In the genomic region with DNA sequence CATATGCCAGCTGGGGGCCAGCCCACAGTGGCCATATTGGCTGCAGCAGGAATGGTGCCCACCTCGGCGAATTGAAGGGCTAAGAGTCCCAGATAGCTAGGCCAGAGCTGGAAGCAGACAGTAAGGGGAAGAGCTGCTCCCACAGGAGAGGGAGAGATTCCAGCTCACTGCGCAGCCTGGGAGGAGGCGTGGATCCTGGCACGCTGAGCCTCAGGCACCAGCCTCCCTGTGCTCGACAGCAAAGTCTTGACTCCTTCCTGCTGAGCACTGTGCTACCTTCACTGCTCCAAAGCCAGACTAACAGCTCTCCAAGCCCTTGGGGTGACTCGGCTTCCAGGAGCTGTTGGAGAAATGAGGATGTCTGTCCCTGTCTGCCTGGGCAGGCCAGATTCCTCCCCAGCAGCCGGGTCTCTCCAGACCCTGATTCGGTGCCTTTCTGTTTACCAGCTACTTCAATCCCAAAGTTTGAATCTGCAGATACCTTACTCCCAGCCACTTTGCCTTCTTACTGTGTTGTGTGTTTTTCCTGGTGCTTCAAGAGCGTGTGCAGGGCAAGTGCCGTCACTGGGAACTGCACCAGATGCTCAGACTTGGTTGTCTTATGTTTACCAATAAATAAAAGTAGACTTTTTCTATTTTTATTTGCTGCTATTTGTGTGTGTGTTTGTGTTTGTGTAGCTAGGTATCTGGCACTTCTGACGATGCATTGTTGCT, we compare ENCODE assay signal across 18 cellular contexts. TPM values are rescaled to one million over a fixed set of nuclear protein-coding genes. Genes with fewer than 3 reads are reported as not detected.
"Had no signal": no experiment of that assay in that cellular context is flagged by ENCODE, and none has a peak within 500 bp of the region (broad histone marks: within the 10 kb centered on the region; RNA-seq: fewer than 3 reads in every experiment).

No MANE protein-coding gene starts in this region.

- DNase-seq: activated CD4-positive, alpha-beta T cell treated with anti-CD3 and anti-CD28 coated beads for 1 hour; activated CD4-positive, alpha-beta T cell treated with anti-CD3 and anti-CD28 coated beads, Interleukin-2, amount 50 U/mL, for 4 hours; activated naive CD4-positive, alpha-beta T cell treated with Interleukin-2 at 50 U/mL for 16 hours; activated naive CD8-positive, alpha-beta T cell treated with anti-CD3 and anti-CD28 coated beads, Interleukin-2, amount 10 ng/mL, durations not matched to agents 7 days and 5 days; brain microvascular endothelial cell; colonic mucosa; erythroblast; foreskin melanocyte; glutamatergic neuron; hippocampal formation; natural killer cell; sigmoid colon; stimulated activated CD4-positive, alpha-beta T cell treated with anti-CD3 and anti-CD28 coated beads, Interleukin-4, amount 100 ng/mL, for 24 hours; T-helper 2 cell; testis had no signal

- H3K9me3 ChIP-seq: colonic mucosa, sigmoid colon, testis, upper lobe of left lung had no signal

- H3K4me3 ChIP-seq: colonic mucosa, lung, sigmoid colon, testis, upper lobe of left lung had no signal

- H3K27ac ChIP-seq: brain microvascular endothelial cell, colonic mucosa, sigmoid colon, testis, upper lobe of left lung, VCaP had no signal

- H3K36me3 ChIP-seq: brain microvascular endothelial cell, colonic mucosa, sigmoid colon had no signal

RNA-seq across cellular contexts. Expression of gene ENPP7, which starts 56.3 kb away (rescaled TPM):
- polyA plus RNA-seq: lung, sigmoid colon had no signal
